In genomic region chr11:114256898-114257286, GRCh38 we compare ENCODE assay signal across 16 cellular contexts. TPM values are rescaled to one million over a fixed set of nuclear protein-coding genes. Genes with fewer than 3 reads are reported as not detected.
DNase-seq lines count a peak whose midpoint lies in the region; ATAC-seq, FAIRE-seq and TF ChIP-seq lines count a peak whose summit lies in the region.
"Had no signal": no experiment of that assay in that cellular context is flagged by ENCODE, and none has a peak within 500 bp of the region (broad histone marks: within the 10 kb centered on the region; RNA-seq: fewer than 3 reads in every experiment).

No MANE protein-coding gene starts in this region.

- H3K27ac Mint-ChIP-seq in GM23338: no peak overlapping the region
- H3K27ac Mint-ChIP-seq: memory B cell, T-cell had no signal

- 91% methylated on average over 12 of the region's 12 CpGs for WGBS in liver
- WGBS in HepG2 (ENCODE audit: low lambda C conversion rate): 52% methylated on average over 5 of the region's 12 CpGs
- WGBS in sigmoid colon, 2 donors: 92% methylated on average over 12 of the region's 12 CpGs
- WGBS in pancreas, 2 donors: 89% methylated on average over 12 of the region's 12 CpGs

- TF ChIP-seq EP300 in HepG2 (IDR thresholded peaks at IDR 0.05; ENCODE audit: low read depth in 2 of 2, low read length in 2 of 2): no peak
- no peak for TF ChIP-seq EP300 in HepG2 (CRISPR knock-in tag; IDR thresholded peaks at IDR 0.05; ENCODE audit: borderline replicate concordance)
- no peak for TF ChIP-seq EP300 in sigmoid colon (IDR thresholded peaks at IDR 0.05)

- peaks cover 32% of the 10 kb centered on the region for H3K4me1 Mint-ChIP-seq in GM23338

- POLR2A ChIA-PET in HepG2 (lab: Yijun Ruan, JAX): no interaction called here

- TF ChIP-seq POLR2A in HepG2 (IDR thresholded peaks at IDR 0.05; ENCODE audit: insufficient read depth in 1 of 2, low read depth in 2 of 2, low read length in 2 of 2) (no peak), sigmoid colon (IDR thresholded peaks at IDR 0.05) (no peak)

- H3F3A ChIP-seq in GM23338 (replicated peaks; ENCODE audit: low read depth): no peaks in the 10 kb centered on the region

- H3K9me3 Mint-ChIP-seq in GM23338: no peaks in the 10 kb centered on the region
- H3K9me3 Mint-ChIP-seq: memory B cell, T-cell had no signal

- CTCF ChIA-PET in HepG2 (lab: Yijun Ruan, JAX; ENCODE audit: low intra/inter-chr PET ratio, low total read pairs): interaction anchor here (1.1 kb wide), 1 partner anchor 221 kb away, joined by 4 read pairs; no protein-coding TSS in a partner anchor

- H3K4me1 ChIP-seq in liver (ENCODE audit: control insufficient read depth in 4 of 4, insufficient read depth in 4 of 4, low read length in 3 of 4) (peaks cover 14 to 64% (median 50%) of the 10 kb centered on the region in 4 donors), HepG2 (ENCODE audit: insufficient read depth, low read length) (peaks cover 16% of the 10 kb centered on the region), left ventricle myocardium inferior (peaks cover 87% of the 10 kb centered on the region), sigmoid colon (peaks cover 0 to 56% (median 50%) of the 10 kb centered on the region in 4 donors), pancreas (no peaks in the 10 kb centered on the region), GM23338 (ENCODE audit: insufficient read depth) (peaks cover 17% of the 10 kb centered on the region)

- DNase-seq in HepG2 (ENCODE audit: low spot score): no peak
- no peak for DNase-seq in left ventricle myocardium inferior
- DNase-seq in sigmoid colon: peak; percentile 77
- DNase-seq in G401 (ENCODE audit: low spot score): no peak
- no peak for DNase-seq in pancreas
- DNase-seq in GM23338 (ENCODE audit: low spot score): no peak
- DNase-seq: ACHN; activated CD4-positive, alpha-beta T cell treated with anti-CD3 and anti-CD28 coated beads for 1 hour; KG1; NCI-H1436; NCI-H446 treated with DMSO at 0.1 percent for 48 hours; T-cell had no signal

- in situ Hi-C loops in HepG2 (cut with HindIII; ENCODE audit: extremely low pct_ligation_motif_present, low pct_unique_long_range_greater_than_20kb): loop anchor here (25.0 kb wide), 1 partner anchor 445 kb away; no protein-coding TSS in a partner anchor
- in situ Hi-C loops in G401 (cut with HindIII; ENCODE audit: low sequenced_read_pairs): no loop called here

- no peak overlapping the region for H2AFZ ChIP-seq in HepG2 (ENCODE audit: low read length)
- H2AFZ ChIP-seq in GM23338: no peak overlapping the region

- no peaks in the 10 kb centered on the region for H3K9me3 ChIP-seq in liver (ENCODE audit: control insufficient read depth in 4 of 4, low read length in 3 of 4)
- no peaks in the 10 kb centered on the region for H3K9me3 ChIP-seq in HepG2 (ENCODE audit: low read length)
- H3K9me3 ChIP-seq in left ventricle myocardium inferior (replicated peaks): no peaks in the 10 kb centered on the region
- no peaks in the 10 kb centered on the region for H3K9me3 ChIP-seq in sigmoid colon
- no peaks in the 10 kb centered on the region for H3K9me3 ChIP-seq in pancreas

- H3K9ac ChIP-seq in liver (ENCODE audit: low read depth in 1 of 2, low read length in 2 of 2) (no peak overlapping the region), HepG2 (ENCODE audit: insufficient read depth, low read depth, low read length) (no peak overlapping the region)

- H3K27me3 ChIP-seq in liver (ENCODE audit: control insufficient read depth in 4 of 4, insufficient read depth in 4 of 4, low read length in 3 of 4) (no peaks in the 10 kb centered on the region), HepG2 (ENCODE audit: control insufficient read depth in 1 of 2, insufficient read depth in 2 of 2, low read length in 2 of 2) (peaks cover 4 to 27% of the 10 kb centered on the region in 2 experiments; a peak in 3 of 5 replicates), left ventricle myocardium inferior (ENCODE audit: low read depth) (no peaks in the 10 kb centered on the region), sigmoid colon (no peaks in the 10 kb centered on the region), pancreas (no peaks in the 10 kb centered on the region), GM23338 (ENCODE audit: insufficient read depth) (no peaks in the 10 kb centered on the region)

- ATAC-seq in HepG2 (no peak), pancreas (no peak), GM18868 (IDR thresholded peaks at IDR 0.05; ENCODE audit: unreplicated experiment) (no peak), GM23338 (no peak)
- ATAC-seq: T-cell had no signal

- peaks cover 0 to 7% (median 2%) of the 10 kb centered on the region in 4 donors for H3K36me3 ChIP-seq in liver (ENCODE audit: control insufficient read depth in 4 of 4, insufficient read depth in 3 of 4, low read depth in 1 of 4, low read length in 3 of 4)
- H3K36me3 ChIP-seq in HepG2 (replicated peaks in 1 of 2; ENCODE audit: control insufficient read depth in 1 of 2, insufficient read depth in 2 of 2, low read length in 2 of 2): no peaks in the 10 kb centered on the region
- H3K36me3 ChIP-seq in left ventricle myocardium inferior: peaks cover 32% of the 10 kb centered on the region
- H3K36me3 ChIP-seq in sigmoid colon: peaks cover 16 to 42% (median 26%) of the 10 kb centered on the region in 4 donors
- H3K36me3 ChIP-seq in pancreas: peaks cover 0 to 14% (median 0%) of the 10 kb centered on the region in 3 donors
- H3K36me3 ChIP-seq in GM23338 (ENCODE audit: insufficient read depth): no peaks in the 10 kb centered on the region

- no TSS peak for BruUV-seq in HepG2 (replicated peaks; lab: Mats Ljungman, UMichigan)

- H3K4me3 Mint-ChIP-seq in GM23338: no peak overlapping the region
- H3K4me3 Mint-ChIP-seq: memory B cell, T-cell had no signal

- FAIRE-seq in HepG2 (lab: Jason Lieb, UNC) (no peak), pancreas (lab: Jason Lieb, UNC) (no peak)
- FAIRE-seq: GM18507 had no signal

- H3K9me2 ChIP-seq in GM23338 (ENCODE audit: insufficient read depth): no peaks in the 10 kb centered on the region

- TF ChIP-seq CTCF in liver (IDR thresholded peaks at IDR 0.05; ENCODE audit: low read depth, low read length, missing input control) (no peak), HepG2 (CRISPR knock-in tag; IDR thresholded peaks at IDR 0.05) (no peak), left ventricle myocardium inferior (IDR thresholded peaks at IDR 0.05; ENCODE audit: borderline replicate concordance) (no peak), sigmoid colon (IDR thresholded peaks at IDR 0.05) (no peak), pancreas (IDR thresholded peaks at IDR 0.05) (no peak), GM23338 (conservative IDR thresholded peaks at IDR 0.05; ENCODE audit: low read depth in 2 of 2) (no peak)

- intact Hi-C loops in HepG2 (cut with micrococcal nuclease; ENCODE audit: unreplicated experiment): loop anchor here (2.0 kb wide), 1 partner anchor 46 kb away; no protein-coding TSS in a partner anchor
- intact Hi-C loops in left ventricle myocardium inferior (cut with micrococcal nuclease): loop anchor here (2.0 to 10.0 kb wide), 2 partner anchors 82 to 228 kb away; no protein-coding TSS in a partner anchor
- intact Hi-C loops in sigmoid colon (cut with DNase I): loop anchor here (5.0 kb wide), 3 partner anchors 60 to 95 kb away; no protein-coding TSS in a partner anchor
- intact Hi-C loops in pancreas (cut with DNase I): loop anchor here in 1 of 3 donors (10.0 kb wide), 1 partner anchor 222 kb away; no protein-coding TSS in a partner anchor

- H4K20me1 ChIP-seq in HepG2 (ENCODE audit: insufficient read depth, low read length) (no peaks in the 10 kb centered on the region), GM23338 (replicated peaks; ENCODE audit: insufficient read depth) (no peaks in the 10 kb centered on the region)

- peaks cover 9% of the 10 kb centered on the region for H3K27me3 Mint-ChIP-seq in GM23338 (ENCODE audit: insufficient read depth, low read depth, poor library complexity)
- H3K27me3 Mint-ChIP-seq: memory B cell, T-cell had no signal

- TF ChIP-seq RAD21 in liver (IDR thresholded peaks at IDR 0.05) (no peak), HepG2 (CRISPR knock-in tag; IDR thresholded peaks at IDR 0.05) (no peak)

- H3K4me2 ChIP-seq in HepG2 (ENCODE audit: low read depth, low read length) (no peak overlapping the region), GM23338 (no peak overlapping the region)

- H3K4me3 ChIP-seq in liver (ENCODE audit: low read depth in 1 of 3, low read length in 3 of 3) (no peak overlapping the region), HepG2 (replicated peaks in 1 of 3; ENCODE audit: insufficient read depth in 1 of 3, low read depth in 2 of 3, low read length in 3 of 3) (no peak overlapping the region), left ventricle myocardium inferior (peak overlapping the region; percentile 55), sigmoid colon (no peak overlapping the region), pancreas (no peak overlapping the region), GM23338 (no peak overlapping the region)

- H3K27ac ChIP-seq in liver (ENCODE audit: low read depth in 1 of 2, low read length in 2 of 2): peak overlapping the region; percentile 69 to 81
- H3K27ac ChIP-seq in HepG2 (ENCODE audit: extremely low read length, insufficient read depth, low read length): no peak overlapping the region
- peak overlapping the region; percentile 88 for H3K27ac ChIP-seq in left ventricle myocardium inferior (replicated peaks)
- H3K27ac ChIP-seq in sigmoid colon: peak overlapping the region; percentile 77 to 85 (median 78)
- H3K27ac ChIP-seq in pancreas: no peak overlapping the region
- no peak overlapping the region for H3K27ac ChIP-seq in GM23338 (ENCODE audit: low read depth)

- no peaks in the 10 kb centered on the region for H3K36me3 Mint-ChIP-seq in GM23338 (ENCODE audit: low read depth)
- H3K36me3 Mint-ChIP-seq: memory B cell, T-cell had no signal

- H3K79me2 ChIP-seq in HepG2 (ENCODE audit: insufficient read depth, low read length): no peaks in the 10 kb centered on the region
- no peaks in the 10 kb centered on the region for H3K79me2 ChIP-seq in GM23338 (replicated peaks; ENCODE audit: insufficient read depth)

RNA-seq across cellular contexts. Expression of gene NNMT, which starts 39.3 kb away (rescaled TPM):
- total RNA-seq in liver (1,000 to 10,000 TPM in 1 of 2 donors, under 1 TPM in 1; 0.47 to 2,438 TPM), HepG2 (2016; rRNA removed; fragmentation: Illumina TruSeq; extraction: Trizol) (not detected in 2 replicates), left ventricle myocardium inferior (32.6 TPM), sigmoid colon (100 to 1,000 TPM; 126 to 960 (median 409) TPM), pancreas (100 to 1,000 TPM in 2 of 6 donors, 10 to 100 TPM in 2, 1 to 10 TPM in 2; 4.8 to 139 (median 32.9) TPM)
- polyA plus RNA-seq in liver (1,000 to 10,000 TPM; 3,316 to 3,724 TPM), HepG2 (2011; rRNA removed) (0.13 TPM in 1 of 2 replicates, not detected in the other), sigmoid colon (100 to 1,000 TPM in 2 of 3 donors, 10 to 100 TPM in 1; 28.0 to 208 (median 201) TPM), pancreas (100 to 1,000 TPM in 1 of 2 donors, 10 to 100 TPM in 1; 81.7 to 101 TPM), GM23338 (2016; fragmentation: Nextera tagmentation; extraction: Ambion mirVana) (0.21 and 0.40 TPM in 2 replicates)
- total RNA-seq in HepG2 (2016; cell fraction: cytosol; rRNA removed; fragmentation: Illumina TruSeq; extraction: Trizol; ENCODE audit: low read depth): not detected in 2 replicates
- total RNA-seq in HepG2 (2016; cell fraction: insoluble cytoplasmic fraction; rRNA removed; fragmentation: Illumina TruSeq; extraction: Trizol): not detected in 2 replicates
- total RNA-seq in HepG2 (2016; cell fraction: membrane; rRNA removed; fragmentation: Illumina TruSeq; extraction: Trizol): not detected in 2 replicates
- total RNA-seq in HepG2 (2016; cell fraction: nucleus; rRNA removed; fragmentation: Illumina TruSeq; extraction: Trizol): not detected in 2 replicates
- 0.21 TPM in 1 of 2 replicates, not detected in the other for polyA plus RNA-seq in HepG2 (2011; cell fraction: cytosol; rRNA removed)
- polyA plus RNA-seq in HepG2 (2011; cell fraction: nucleus; rRNA removed): not detected in 2 replicates
- not detected in 2 replicates for polyA plus RNA-seq in HepG2 (2012)
- not detected in 2 replicates for polyA plus RNA-seq in HepG2 (2016; cell fraction: cytosol; fragmentation: Illumina TruSeq; extraction: Trizol; ENCODE audit: low read depth)
- polyA plus RNA-seq in HepG2 (2016; cell fraction: insoluble cytoplasmic fraction; fragmentation: Illumina TruSeq; extraction: Trizol; ENCODE audit: low read depth): not detected in 2 replicates
- polyA plus RNA-seq in HepG2 (2016; cell fraction: membrane; fragmentation: Illumina TruSeq; extraction: Trizol; ENCODE audit: low read depth): not detected in 2 replicates
- polyA plus RNA-seq in HepG2 (2016; cell fraction: nucleus; fragmentation: Illumina TruSeq; extraction: Trizol; ENCODE audit: insufficient read depth, low read depth): not detected in 2 replicates
- 129 TPM in 1 of 2 replicates, not detected in the other for polyA minus RNA-seq in HepG2 (2011; rRNA and poly(A)+ RNA removed; ENCODE audit: low replicate concordance)
- 1.6 and 1.8 TPM in 2 replicates for polyA minus RNA-seq in HepG2 (2011; cell fraction: cytosol; rRNA and poly(A)+ RNA removed)
- 1.4 and 1.5 TPM in 2 replicates for polyA minus RNA-seq in HepG2 (2011; cell fraction: nucleus; rRNA and poly(A)+ RNA removed)
- not detected in 2 replicates for total RNA-seq in G401 (2014; rRNA removed; shearing (Covaris generic))
- not detected in 2 replicates for total RNA-seq in GM23338 (2014; rRNA removed; shearing (Covaris generic))

Comparison
In these comparisons a context has a peak if more than half of its experiments do, and no peak if none do; other contexts are left out.
1. H3K27ac ChIP-seq: peak in liver (2 of 2), left ventricle myocardium inferior (single experiment) and sigmoid colon (4 of 4); none in HepG2 (single experiment), pancreas (0 of 4) and GM23338 (single experiment).